Comparison of ENCODE assay signal across 19 cellular contexts in the genomic region with DNA sequence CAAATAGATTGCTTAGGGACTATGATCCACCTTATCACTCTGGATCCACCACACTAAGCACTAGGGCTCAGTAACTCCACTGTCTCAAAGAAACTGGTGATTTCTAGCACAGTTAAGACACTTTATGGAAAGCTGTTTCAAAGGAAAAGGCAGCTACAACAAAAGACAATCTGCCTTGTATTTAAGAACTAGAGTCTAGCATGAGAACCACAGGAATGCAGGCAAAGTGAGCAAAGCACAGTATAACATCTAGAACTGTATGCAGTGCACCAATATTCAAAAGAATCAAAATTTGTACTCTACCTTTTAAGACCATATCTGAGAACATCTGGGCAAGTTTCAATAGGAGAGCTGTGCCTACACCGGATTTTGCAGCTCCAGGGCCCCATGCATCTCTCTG. TPM values are rescaled to one million over a fixed set of nuclear protein-coding genes. Genes with fewer than 3 reads are reported as not detected.
DNase-seq lines count a peak whose midpoint lies in the region; ATAC-seq and TF ChIP-seq lines count a peak whose summit lies in the region.
"Had no signal": no experiment of that assay in that cellular context is flagged by ENCODE, and none has a peak within 500 bp of the region (broad histone marks: within the 10 kb centered on the region; RNA-seq: fewer than 3 reads in every experiment).

No MANE protein-coding gene starts in this region.

- H3K27ac ChIP-seq in PC-9, result peak overlapping the region; percentile 40; the same call in 1 of the 2 replicates
- H3K27ac ChIP-seq: ascending aorta, parathyroid adenoma, right lobe of liver, upper lobe of left lung, WERI-Rb-1 had no signal

- peaks cover 83% of the 10 kb centered on the region for H3K36me3 ChIP-seq in PC-9 (ENCODE audit: low read depth)

- H3K4me1 Mint-ChIP-seq in activated T-cell treated with anti-CD3 and anti-CD28 coated beads, Interleukin-2, amount 50 U/mL, for 72 hours (ENCODE audit: low read depth), result no peaks in the 10 kb centered on the region
- H3K4me1 Mint-ChIP-seq in stimulated activated effector memory CD8-positive, alpha-beta T cell treated with anti-CD3 and anti-CD28 coated beads, Interleukin-12 subunit alpha, Interleukin-12 subunit beta, amount 100 ng/mL, for 72 hours, result peaks cover 14% of the 10 kb centered on the region
- H3K4me1 Mint-ChIP-seq: CD14-positive monocyte, nephron had no signal

- peaks cover 83% of the 10 kb centered on the region for H3F3A ChIP-seq in PC-9 (ENCODE audit: insufficient read depth, low read depth)

- POLR2A ChIA-PET in PC-9 (lab: Charles Lee; ENCODE audit: unreplicated experiment), result interaction anchor here (0.6 kb wide), 1 partner anchor 11 kb away, joined by 17 read pairs; no protein-coding TSS in a partner anchor

- no peak for TF ChIP-seq CTCF in PC-9 (conservative IDR thresholded peaks at IDR 0.05)

- H3K4me3 ChIP-seq in PC-9, result no peak overlapping the region
- H3K4me3 ChIP-seq: ascending aorta, HAP-1, right lobe of liver, upper lobe of left lung had no signal

- H4K20me1 ChIP-seq in PC-9 (ENCODE audit: insufficient read depth), result peaks cover 34% of the 10 kb centered on the region

- peaks cover 23 to 61% of the 10 kb centered on the region in 2 donors for H3K36me3 Mint-ChIP-seq in activated T-cell treated with anti-CD3 and anti-CD28 coated beads, Interleukin-2, amount 50 U/mL, for 72 hours (ENCODE audit: insufficient read depth in 2 of 2)
- H3K36me3 Mint-ChIP-seq in stimulated activated effector memory CD8-positive, alpha-beta T cell treated with anti-CD3 and anti-CD28 coated beads, Interleukin-12 subunit alpha, Interleukin-12 subunit beta, amount 100 ng/mL, for 72 hours, result peaks cover 100% of the 10 kb centered on the region

- BruUV-seq in PC-9 (replicated peaks; lab: Mats Ljungman, UMichigan), result no TSS peak

- H3K79me2 ChIP-seq in PC-9 (ENCODE audit: low read depth), result peaks cover 10% of the 10 kb centered on the region; the same call in 1 of the 2 replicates
- H3K79me2 ChIP-seq: parathyroid adenoma had no signal

- no peaks in the 10 kb centered on the region for H3K27me3 ChIP-seq in PC-9 (ENCODE audit: insufficient read depth, low read depth)
- H3K27me3 ChIP-seq: ascending aorta, right lobe of liver, upper lobe of left lung had no signal

- no peaks in the 10 kb centered on the region for H3K9me3 ChIP-seq in PC-9 (ENCODE audit: insufficient read depth, low read depth)
- H3K9me3 ChIP-seq: ascending aorta, HAP-1, right lobe of liver, upper lobe of left lung had no signal

- intact Hi-C loops in PC-9 (cut with micrococcal nuclease; ENCODE audit: unreplicated experiment), result no loop called here

- H3K4me3 Mint-ChIP-seq in activated T-cell treated with anti-CD3 and anti-CD28 coated beads, Interleukin-2, amount 50 U/mL, for 72 hours, result no peak overlapping the region
- H3K4me3 Mint-ChIP-seq in stimulated activated effector memory CD8-positive, alpha-beta T cell treated with anti-CD3 and anti-CD28 coated beads, Interleukin-12 subunit alpha, Interleukin-12 subunit beta, amount 100 ng/mL, for 72 hours, result no peak overlapping the region
- H3K4me3 Mint-ChIP-seq: CD14-positive monocyte, nephron had no signal

- no peaks in the 10 kb centered on the region for H3K9me2 ChIP-seq in PC-9 (ENCODE audit: insufficient read depth)

- H3K27me3 Mint-ChIP-seq in activated T-cell treated with anti-CD3 and anti-CD28 coated beads, Interleukin-2, amount 50 U/mL, for 72 hours (ENCODE audit: low read depth), result no peaks in the 10 kb centered on the region

- peak overlapping the region; percentile 61 for H3K27ac Mint-ChIP-seq in activated T-cell treated with anti-CD3 and anti-CD28 coated beads, Interleukin-2, amount 50 U/mL, for 72 hours
- H3K27ac Mint-ChIP-seq in stimulated activated effector memory CD8-positive, alpha-beta T cell treated with anti-CD3 and anti-CD28 coated beads, Interleukin-12 subunit alpha, Interleukin-12 subunit beta, amount 100 ng/mL, for 72 hours, result peak overlapping the region; percentile 69
- H3K27ac Mint-ChIP-seq: nephron had no signal

- ATAC-seq in activated T-cell treated with anti-CD3 and anti-CD28 coated beads, Interleukin-2, amount 50 U/mL, for 72 hours (replicated peaks in 1 of 2), result no peak
- no peak for ATAC-seq in stimulated activated effector memory CD8-positive, alpha-beta T cell treated with anti-CD3 and anti-CD28 coated beads, Interleukin-12 subunit alpha, Interleukin-12 subunit beta, amount 100 ng/mL, for 72 hours
- ATAC-seq in GM18909 (IDR thresholded peaks at IDR 0.05; ENCODE audit: poor library complexity, unreplicated experiment), result no peak
- ATAC-seq: left lobe of liver, right lobe of liver had no signal

- no peaks in the 10 kb centered on the region for H3K4me1 ChIP-seq in PC-9 (replicated peaks; ENCODE audit: insufficient read depth)
- H3K4me1 ChIP-seq: ascending aorta, HAP-1, parathyroid adenoma, right lobe of liver, upper lobe of left lung had no signal

- CTCF ChIA-PET in PC-9 (lab: Charles Lee), result no interaction called here

- H3K9me3 Mint-ChIP-seq in activated T-cell treated with anti-CD3 and anti-CD28 coated beads, Interleukin-2, amount 50 U/mL, for 72 hours, result no peaks in the 10 kb centered on the region
- H3K9me3 Mint-ChIP-seq in stimulated activated effector memory CD8-positive, alpha-beta T cell treated with anti-CD3 and anti-CD28 coated beads, Interleukin-12 subunit alpha, Interleukin-12 subunit beta, amount 100 ng/mL, for 72 hours, result no peaks in the 10 kb centered on the region
- H3K9me3 Mint-ChIP-seq: CD14-positive monocyte, nephron had no signal

- DNase-seq in activated T-cell treated with anti-CD3 and anti-CD28 coated beads, Interleukin-2, amount 50 U/mL, for 72 hours, result no peak
- no peak for DNase-seq in activated T-cell treated with anti-CD3 and anti-CD28 coated beads, Interleukin-2, amount 50 U/mL, for 48 hours
- DNase-seq in PC-9 (no peak), astrocyte of the hippocampus (ENCODE audit: low read depth, low spot score) (peak; percentile 29), NCI-H187 treated with DMSO at 0.1 percent for 48 hours (lab: John Stamatoyannopoulos, UW) (no peak), DMS153 (lab: John Stamatoyannopoulos, UW) (no peak)
- DNase-seq in stimulated activated effector memory CD8-positive, alpha-beta T cell treated with anti-CD3 and anti-CD28 coated beads, Interleukin-12 subunit alpha, Interleukin-12 subunit beta, amount 100 ng/mL, for 72 hours (ENCODE audit: low spot score in 2 of 2), result no peak
- DNase-seq: head of caudate nucleus, NCI-H526 treated with DMSO at 0.1 percent for 48 hours, right lobe of liver, upper lobe of left lung, WERI-Rb-1 had no signal

- H2AFZ ChIP-seq in PC-9, result no peak overlapping the region
- H2AFZ ChIP-seq: parathyroid adenoma had no signal

- no peak overlapping the region for H3K4me2 ChIP-seq in PC-9

RNA-seq across cellular contexts. Expression of gene TFRC, which starts 17.9 kb away (rescaled TPM):
- total RNA-seq in activated T-cell treated with anti-CD3 and anti-CD28 coated beads, Interleukin-2, amount 50 U/mL, for 72 hours, result 100 to 1,000 TPM; 164 to 174 TPM
- total RNA-seq in PC-9 (2021), result 134 and 195 TPM in 2 replicates
